In the genomic region with DNA sequence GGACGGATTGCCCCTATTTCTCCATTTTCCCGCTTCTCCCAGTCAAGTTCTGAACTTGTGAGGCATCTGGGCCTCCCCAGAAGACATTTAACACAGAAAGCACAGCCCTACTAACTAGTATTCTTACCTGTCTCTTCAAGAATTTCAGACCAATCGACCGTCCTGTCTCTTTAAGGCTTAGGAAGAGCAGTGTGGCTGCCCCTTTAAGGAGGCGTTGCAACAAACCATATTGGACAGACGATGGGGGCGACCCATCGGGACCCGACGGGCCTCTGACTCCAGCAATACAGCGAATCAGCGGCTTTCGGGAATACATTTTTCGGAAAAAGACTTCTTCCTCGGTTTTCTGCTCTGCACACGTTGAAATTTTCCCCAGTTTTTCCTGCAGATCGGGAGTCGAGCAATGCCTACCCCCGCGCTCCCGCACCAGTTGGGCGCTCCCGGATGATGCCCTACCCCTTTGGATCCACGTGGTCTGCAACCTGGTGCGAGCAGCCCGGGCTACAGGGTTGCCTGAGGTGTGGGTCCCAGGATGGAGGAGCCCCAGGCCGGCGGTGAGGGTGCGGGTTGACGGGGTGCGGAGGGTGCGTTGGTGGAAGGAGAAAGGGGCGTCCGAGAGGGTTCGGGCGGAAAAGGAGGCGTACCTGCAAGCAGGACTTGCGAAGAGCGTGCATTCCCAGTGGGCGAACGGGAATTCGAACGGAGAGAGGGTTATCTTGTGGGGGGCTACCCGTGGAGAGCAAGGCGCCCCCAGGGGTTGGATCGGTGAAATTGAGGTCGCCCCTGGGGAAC, we compare ENCODE assay signal across 8 cellular contexts. TPM values are rescaled to one million over a fixed set of nuclear protein-coding genes. Genes with fewer than 3 reads are reported as not detected.
DNase-seq lines count a peak whose midpoint lies in the region; ATAC-seq, FAIRE-seq and TF ChIP-seq lines count a peak whose summit lies in the region.

A gene with protein sequence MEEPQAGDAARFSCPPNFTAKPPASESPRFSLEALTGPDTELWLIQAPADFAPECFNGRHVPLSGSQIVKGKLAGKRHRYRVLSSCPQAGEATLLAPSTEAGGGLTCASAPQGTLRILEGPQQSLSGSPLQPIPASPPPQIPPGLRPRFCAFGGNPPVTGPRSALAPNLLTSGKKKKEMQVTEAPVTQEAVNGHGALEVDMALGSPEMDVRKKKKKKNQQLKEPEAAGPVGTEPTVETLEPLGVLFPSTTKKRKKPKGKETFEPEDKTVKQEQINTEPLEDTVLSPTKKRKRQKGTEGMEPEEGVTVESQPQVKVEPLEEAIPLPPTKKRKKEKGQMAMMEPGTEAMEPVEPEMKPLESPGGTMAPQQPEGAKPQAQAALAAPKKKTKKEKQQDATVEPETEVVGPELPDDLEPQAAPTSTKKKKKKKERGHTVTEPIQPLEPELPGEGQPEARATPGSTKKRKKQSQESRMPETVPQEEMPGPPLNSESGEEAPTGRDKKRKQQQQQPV (plus strand): TSS at position 480 of the 792 bp plus-strand sequence. CDS start 53 bp downstream, at position 533.

- peaks cover 35% of the 10 kb centered on the region for H3K27me3 ChIP-seq in mononuclear cell (ENCODE audit: insufficient read depth, low read length)

- POLR2A ChIA-PET in OCI-LY7 (lab: Charles Lee) = no interaction called here

- ATAC-seq in GM21447 (IDR thresholded peaks at IDR 0.05; ENCODE audit: unreplicated experiment) = peak; percentile 62

- H2AFZ ChIP-seq in OCI-LY7 (ENCODE audit: low read length) = peak within 1 kb of the TSS; percentile 73

- H3K9me2 ChIP-seq in OCI-LY7 (ENCODE audit: insufficient read depth, low read length) = no peaks in the 10 kb centered on the region

- H3K4me3 ChIP-seq in OCI-LY7 (ENCODE audit: low read depth, low read length, poor library complexity, severe bottlenecking) (peak within 1 kb of the TSS; percentile 89), mononuclear cell (ENCODE audit: low read length) (peak within 1 kb of the TSS; percentile 72)

- TF ChIP-seq CTCF in D721Med (IDR thresholded peaks at IDR 0.05; ENCODE audit: insufficient read depth, missing control alignments) (no peak), OCI-LY7 (conservative IDR thresholded peaks at IDR 0.05; ENCODE audit: low read length) (peak; percentile 46; the same call in 1 of the 2 replicates)

- H3K36me3 ChIP-seq in OCI-LY7 (ENCODE audit: insufficient read depth, low read length) = peaks cover 15% of the 10 kb centered on the region

- intact Hi-C loops in OCI-LY7 (cut with micrococcal nuclease; ENCODE audit: unreplicated experiment) = loop anchor here (1.0 to 5.0 kb wide), 3 partner anchors 13 to 404 kb away; partner anchors contain the start of gene RELB

- no TSS peak for BruUV-seq in OCI-LY7 (replicated peaks; lab: Mats Ljungman, UMichigan)

- peak within 1 kb of the TSS; percentile 69 for H3K27ac ChIP-seq in OCI-LY7 (ENCODE audit: low read depth, low read length, poor library complexity, severe bottlenecking)

- H3K9me3 ChIP-seq in OCI-LY7 (ENCODE audit: low read length) (no peaks in the 10 kb centered on the region), mononuclear cell (ENCODE audit: low read depth, low read length) (no peaks in the 10 kb centered on the region)

- peaks cover 10% of the 10 kb centered on the region for H3K79me2 ChIP-seq in OCI-LY7 (ENCODE audit: insufficient read depth, low read depth, low read length)

- H3K4me1 ChIP-seq in OCI-LY7 (ENCODE audit: insufficient read depth, low read length, poor library complexity, severe bottlenecking) (peaks cover 38% of the 10 kb centered on the region), mononuclear cell (ENCODE audit: insufficient read depth, low read length) (peaks cover 56% of the 10 kb centered on the region)

- no peak for FAIRE-seq in D721Med (lab: Jason Lieb, UNC)

- CTCF ChIA-PET in OCI-LY7 (lab: Charles Lee; ENCODE audit: unreplicated experiment) = interaction anchor here (0.6 kb wide), 1 partner anchor 315 kb away, joined by 3 read pairs; no protein-coding TSS in a partner anchor

- H3K4me2 ChIP-seq in OCI-LY7 (ENCODE audit: low read length) = peak within 1 kb of the TSS; percentile 92

- H4K20me1 ChIP-seq in OCI-LY7 (ENCODE audit: insufficient read depth, low read length) = no peaks in the 10 kb centered on the region

- DNase-seq in D721Med (ENCODE audit: insufficient read length, low spot score) = peak; percentile 97
- peak; percentile 95 for DNase-seq in HuH-7.5 (ENCODE audit: low spot score)
- peak; percentile 93 for DNase-seq in OCI-LY7 (ENCODE audit: low spot score)
- DNase-seq in activated T-cell treated with anti-CD3 and anti-CD28 coated beads for 24 hours (ENCODE audit: low read depth) = peak; percentile 75
- peak; percentile 93 for DNase-seq in epidermal melanocyte (ENCODE audit: insufficient read length, low spot score)
- peak; percentile 71 to 73 for DNase-seq in stimulated activated CD8-positive, alpha-beta memory T cell treated with anti-CD3 and anti-CD28 coated beads, Interleukin-2, amount 100 ng/mL, for 48 hours (ENCODE audit: low read depth in 2 of 2)

RNA-seq across cellular contexts. Expression of the gene that starts here (rescaled TPM):
- 16.3 and 28.0 TPM in 2 replicates for total RNA-seq in OCI-LY7 (2014; rRNA removed; shearing (Covaris generic))
- total RNA-seq in OCI-LY7 (2022) (8.8 and 10.8 TPM in 2 replicates), mononuclear cell (0.10 TPM)

Comparison
In these comparisons a context has a peak if more than half of its experiments do, and no peak if none do; other contexts are left out.
1. Peak in every context shown above with its lines: DNase-seq, ATAC-seq, H3K4me3 ChIP-seq and H3K27ac ChIP-seq.